ENCODE assay signal across 1 cellular context in genomic region chr19:1875646-1876493, GRCh38.
TF ChIP-seq lines count a peak whose summit lies in the region.

No MANE protein-coding gene starts in this region.

TF ChIP-seq in K562, 482 proteins besides CTCF, POLR2A, EP300 and RAD21 (continued from another document and continues in another):
- TF ChIP-seq JUN (IDR thresholded peaks at IDR 0.05; ENCODE audit: borderline replicate concordance, low read depth, low read length) (peak; percentile 81; the same call in 1 of the 2 replicates), JUN (CRISPR knock-in tag; IDR thresholded peaks at IDR 0.05; ENCODE audit: borderline replicate concordance) (peak; percentile 9; the same call in 1 of the 2 replicates), BCL6 (CRISPR knock-in tag; IDR thresholded peaks at IDR 0.05) (no peak), MBD1 (CRISPR knock-in tag; IDR thresholded peaks at IDR 0.05) (no peak), TRIM25 (IDR thresholded peaks at IDR 0.05; ENCODE audit: borderline replicate concordance) (no peak), CEBPG (CRISPR knock-in tag; IDR thresholded peaks at IDR 0.05) (no peak), CEBPG (tag; conservative IDR thresholded peaks at IDR 0.05 in 1 of 2, IDR thresholded peaks at IDR 0.05 in 1 of 2) (no peak), RCOR1 (IDR thresholded peaks at IDR 0.05; ENCODE audit: borderline replicate concordance in 1 of 2, low read depth in 2 of 2, low read length in 2 of 2) (no peak), ELK1 (CRISPR knock-in tag; IDR thresholded peaks at IDR 0.05) (no peak; the same call in 1 of the 2 replicates), NONO (IDR thresholded peaks at IDR 0.05; ENCODE audit: low read depth in 2 of 2, low read length in 1 of 2) (no peak; a peak in 1 of 4 replicates), NFYB (IDR thresholded peaks at IDR 0.05; ENCODE audit: extremely low read depth, insufficient read length) (no peak), EZH2 (IDR thresholded peaks at IDR 0.05; ENCODE audit: borderline replicate concordance, low read depth, low read length) (no peak), VEZF1 (CRISPR knock-in tag; IDR thresholded peaks at IDR 0.05) (peak; percentile 76), DIDO1 (tag; IDR thresholded peaks at IDR 0.05; ENCODE audit: low read depth) (peak; percentile 54; the same call in 1 of the 2 replicates), MEF2A (IDR thresholded peaks at IDR 0.05; ENCODE audit: control insufficient read depth, low read depth, low read length) (no peak), CREB1 (IDR thresholded peaks at IDR 0.05) (peak; percentile 85), CREB1 (CRISPR knock-in tag; IDR thresholded peaks at IDR 0.05) (peak; percentile 91), ZFP30 (CRISPR knock-in tag; IDR thresholded peaks at IDR 0.05; ENCODE audit: borderline replicate concordance) (no peak), ZNF277 (CRISPR knock-in tag; IDR thresholded peaks at IDR 0.05; ENCODE audit: borderline replicate concordance) (no peak), BMI1 (IDR thresholded peaks at IDR 0.05; ENCODE audit: low read length) (no peak), SAFB (IDR thresholded peaks at IDR 0.05; ENCODE audit: borderline replicate concordance, low read depth, low read length) (0 out of 2 replicates have a peak, but pooled peaks have one; percentile 10), MTA3 (IDR thresholded peaks at IDR 0.05; ENCODE audit: borderline replicate concordance) (peak; percentile 88; the same call in 1 of the 2 replicates), RFX1 (IDR thresholded peaks at IDR 0.05) (no peak), BRF1 (IDR thresholded peaks at IDR 0.05; ENCODE audit: borderline replicate concordance, extremely low read depth, insufficient read length) (no peak), RHOXF2B (CRISPR knock-in tag; conservative IDR thresholded peaks at IDR 0.05) (no peak), U2AF1 (optimal IDR thresholded peaks at IDR 0.05; ENCODE audit: low read depth, low read length) (peak; percentile 48), NFE2 (IDR thresholded peaks at IDR 0.05; ENCODE audit: low read depth) (peak; percentile 76), ZNF212 (CRISPR knock-in tag; IDR thresholded peaks at IDR 0.05) (no peak), SREBF1 (IDR thresholded peaks at IDR 0.05; ENCODE audit: borderline replicate concordance, low read depth, low read length) (0 out of 2 replicates have a peak, but pooled peaks have one; percentile 12), EGR1 (conservative IDR thresholded peaks at IDR 0.05) (peak; percentile 66; the same call in 1 of the 2 replicates), ZBTB17 (CRISPR knock-in tag; IDR thresholded peaks at IDR 0.05) (peak; percentile 62; the same call in 1 of the 2 replicates)
- TF ChIP-seq, protein P1, sequence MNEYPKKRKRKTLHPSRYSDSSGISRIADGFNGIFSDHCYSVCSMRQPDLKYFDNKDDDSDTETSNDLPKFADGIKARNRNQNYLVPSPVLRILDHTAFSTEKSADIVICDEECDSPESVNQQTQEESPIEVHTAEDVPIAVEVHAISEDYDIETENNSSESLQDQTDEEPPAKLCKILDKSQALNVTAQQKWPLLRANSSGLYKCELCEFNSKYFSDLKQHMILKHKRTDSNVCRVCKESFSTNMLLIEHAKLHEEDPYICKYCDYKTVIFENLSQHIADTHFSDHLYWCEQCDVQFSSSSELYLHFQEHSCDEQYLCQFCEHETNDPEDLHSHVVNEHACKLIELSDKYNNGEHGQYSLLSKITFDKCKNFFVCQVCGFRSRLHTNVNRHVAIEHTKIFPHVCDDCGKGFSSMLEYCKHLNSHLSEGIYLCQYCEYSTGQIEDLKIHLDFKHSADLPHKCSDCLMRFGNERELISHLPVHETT (CRISPR knock-in tag; conservative IDR thresholded peaks at IDR 0.05 in 1 of 2, IDR thresholded peaks at IDR 0.05 in 1 of 2): no peak
- TF ChIP-seq, protein P2, sequence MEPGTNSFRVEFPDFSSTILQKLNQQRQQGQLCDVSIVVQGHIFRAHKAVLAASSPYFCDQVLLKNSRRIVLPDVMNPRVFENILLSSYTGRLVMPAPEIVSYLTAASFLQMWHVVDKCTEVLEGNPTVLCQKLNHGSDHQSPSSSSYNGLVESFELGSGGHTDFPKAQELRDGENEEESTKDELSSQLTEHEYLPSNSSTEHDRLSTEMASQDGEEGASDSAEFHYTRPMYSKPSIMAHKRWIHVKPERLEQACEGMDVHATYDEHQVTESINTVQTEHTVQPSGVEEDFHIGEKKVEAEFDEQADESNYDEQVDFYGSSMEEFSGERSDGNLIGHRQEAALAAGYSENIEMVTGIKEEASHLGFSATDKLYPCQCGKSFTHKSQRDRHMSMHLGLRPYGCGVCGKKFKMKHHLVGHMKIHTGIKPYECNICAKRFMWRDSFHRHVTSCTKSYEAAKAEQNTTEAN (CRISPR knock-in tag; IDR thresholded peaks at IDR 0.05): no peak
- TF ChIP-seq, protein P3, sequence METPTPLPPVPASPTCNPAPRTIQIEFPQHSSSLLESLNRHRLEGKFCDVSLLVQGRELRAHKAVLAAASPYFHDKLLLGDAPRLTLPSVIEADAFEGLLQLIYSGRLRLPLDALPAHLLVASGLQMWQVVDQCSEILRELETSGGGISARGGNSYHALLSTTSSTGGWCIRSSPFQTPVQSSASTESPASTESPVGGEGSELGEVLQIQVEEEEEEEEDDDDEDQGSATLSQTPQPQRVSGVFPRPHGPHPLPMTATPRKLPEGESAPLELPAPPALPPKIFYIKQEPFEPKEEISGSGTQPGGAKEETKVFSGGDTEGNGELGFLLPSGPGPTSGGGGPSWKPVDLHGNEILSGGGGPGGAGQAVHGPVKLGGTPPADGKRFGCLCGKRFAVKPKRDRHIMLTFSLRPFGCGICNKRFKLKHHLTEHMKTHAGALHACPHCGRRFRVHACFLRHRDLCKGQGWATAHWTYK (CRISPR knock-in tag; IDR thresholded peaks at IDR 0.05): peak; percentile 30; the same call in 1 of the 2 replicates
- TF ChIP-seq, protein P4, sequence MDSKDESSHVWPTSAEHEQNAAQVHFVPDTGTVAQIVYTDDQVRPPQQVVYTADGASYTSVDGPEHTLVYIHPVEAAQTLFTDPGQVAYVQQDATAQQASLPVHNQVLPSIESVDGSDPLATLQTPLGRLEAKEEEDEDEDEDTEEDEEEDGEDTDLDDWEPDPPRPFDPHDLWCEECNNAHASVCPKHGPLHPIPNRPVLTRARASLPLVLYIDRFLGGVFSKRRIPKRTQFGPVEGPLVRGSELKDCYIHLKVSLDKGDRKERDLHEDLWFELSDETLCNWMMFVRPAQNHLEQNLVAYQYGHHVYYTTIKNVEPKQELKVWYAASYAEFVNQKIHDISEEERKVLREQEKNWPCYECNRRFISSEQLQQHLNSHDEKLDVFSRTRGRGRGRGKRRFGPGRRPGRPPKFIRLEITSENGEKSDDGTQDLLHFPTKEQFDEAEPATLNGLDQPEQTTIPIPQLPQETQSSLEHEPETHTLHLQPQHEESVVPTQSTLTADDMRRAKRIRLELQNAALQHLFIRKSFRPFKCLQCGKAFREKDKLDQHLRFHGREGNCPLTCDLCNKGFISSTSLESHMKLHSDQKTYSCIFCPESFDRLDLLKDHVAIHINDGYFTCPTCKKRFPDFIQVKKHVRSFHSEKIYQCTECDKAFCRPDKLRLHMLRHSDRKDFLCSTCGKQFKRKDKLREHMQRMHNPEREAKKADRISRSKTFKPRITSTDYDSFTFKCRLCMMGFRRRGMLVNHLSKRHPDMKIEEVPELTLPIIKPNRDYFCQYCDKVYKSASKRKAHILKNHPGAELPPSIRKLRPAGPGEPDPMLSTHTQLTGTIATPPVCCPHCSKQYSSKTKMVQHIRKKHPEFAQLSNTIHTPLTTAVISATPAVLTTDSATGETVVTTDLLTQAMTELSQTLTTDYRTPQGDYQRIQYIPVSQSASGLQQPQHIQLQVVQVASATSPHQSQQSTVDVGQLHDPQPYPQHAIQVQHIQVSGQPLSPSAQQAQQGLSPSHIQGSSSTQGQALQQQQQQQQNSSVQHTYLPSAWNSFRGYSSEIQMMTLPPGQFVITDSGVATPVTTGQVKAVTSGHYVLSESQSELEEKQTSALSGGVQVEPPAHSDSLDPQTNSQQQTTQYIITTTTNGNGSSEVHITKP (IDR thresholded peaks at IDR 0.05; ENCODE audit: partially characterized antibody): peak; percentile 45
- TF ChIP-seq, protein P5, sequence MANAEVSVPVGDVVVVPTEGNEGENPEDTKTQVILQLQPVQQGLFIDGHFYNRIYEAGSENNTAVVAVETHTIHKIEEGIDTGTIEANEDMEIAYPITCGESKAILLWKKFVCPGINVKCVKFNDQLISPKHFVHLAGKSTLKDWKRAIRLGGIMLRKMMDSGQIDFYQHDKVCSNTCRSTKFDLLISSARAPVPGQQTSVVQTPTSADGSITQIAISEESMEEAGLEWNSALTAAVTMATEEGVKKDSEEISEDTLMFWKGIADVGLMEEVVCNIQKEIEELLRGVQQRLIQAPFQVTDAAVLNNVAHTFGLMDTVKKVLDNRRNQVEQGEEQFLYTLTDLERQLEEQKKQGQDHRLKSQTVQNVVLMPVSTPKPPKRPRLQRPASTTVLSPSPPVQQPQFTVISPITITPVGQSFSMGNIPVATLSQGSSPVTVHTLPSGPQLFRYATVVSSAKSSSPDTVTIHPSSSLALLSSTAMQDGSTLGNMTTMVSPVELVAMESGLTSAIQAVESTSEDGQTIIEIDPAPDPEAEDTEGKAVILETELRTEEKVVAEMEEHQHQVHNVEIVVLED (CRISPR knock-in tag; IDR thresholded peaks at IDR 0.05): peak; percentile 94
- TF ChIP-seq, protein P6, sequence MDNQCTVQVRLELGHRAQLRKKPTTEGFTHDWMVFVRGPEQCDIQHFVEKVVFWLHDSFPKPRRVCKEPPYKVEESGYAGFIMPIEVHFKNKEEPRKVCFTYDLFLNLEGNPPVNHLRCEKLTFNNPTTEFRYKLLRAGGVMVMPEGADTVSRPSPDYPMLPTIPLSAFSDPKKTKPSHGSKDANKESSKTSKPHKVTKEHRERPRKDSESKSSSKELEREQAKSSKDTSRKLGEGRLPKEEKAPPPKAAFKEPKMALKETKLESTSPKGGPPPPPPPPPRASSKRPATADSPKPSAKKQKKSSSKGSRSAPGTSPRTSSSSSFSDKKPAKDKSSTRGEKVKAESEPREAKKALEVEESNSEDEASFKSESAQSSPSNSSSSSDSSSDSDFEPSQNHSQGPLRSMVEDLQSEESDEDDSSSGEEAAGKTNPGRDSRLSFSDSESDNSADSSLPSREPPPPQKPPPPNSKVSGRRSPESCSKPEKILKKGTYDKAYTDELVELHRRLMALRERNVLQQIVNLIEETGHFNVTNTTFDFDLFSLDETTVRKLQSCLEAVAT (IDR thresholded peaks at IDR 0.05): no peak; a peak in 1 of 4 replicates
- TF ChIP-seq, protein P7, sequence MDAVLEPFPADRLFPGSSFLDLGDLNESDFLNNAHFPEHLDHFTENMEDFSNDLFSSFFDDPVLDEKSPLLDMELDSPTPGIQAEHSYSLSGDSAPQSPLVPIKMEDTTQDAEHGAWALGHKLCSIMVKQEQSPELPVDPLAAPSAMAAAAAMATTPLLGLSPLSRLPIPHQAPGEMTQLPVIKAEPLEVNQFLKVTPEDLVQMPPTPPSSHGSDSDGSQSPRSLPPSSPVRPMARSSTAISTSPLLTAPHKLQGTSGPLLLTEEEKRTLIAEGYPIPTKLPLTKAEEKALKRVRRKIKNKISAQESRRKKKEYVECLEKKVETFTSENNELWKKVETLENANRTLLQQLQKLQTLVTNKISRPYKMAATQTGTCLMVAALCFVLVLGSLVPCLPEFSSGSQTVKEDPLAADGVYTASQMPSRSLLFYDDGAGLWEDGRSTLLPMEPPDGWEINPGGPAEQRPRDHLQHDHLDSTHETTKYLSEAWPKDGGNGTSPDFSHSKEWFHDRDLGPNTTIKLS (IDR thresholded peaks at IDR 0.05; ENCODE audit: borderline replicate concordance, low read depth): no peak; the same call in 1 of the 2 replicates
